2 cellular contexts compared by ENCODE assay signal in genomic region chr9:125644819-125645507, GRCh38.
TF ChIP-seq lines count a peak whose summit lies in the region.

No MANE protein-coding gene starts in this region.

TF ChIP-seq in WTC11, 78 proteins besides CTCF, POLR2A, EP300 and RAD21 (continued from another document):
- TF ChIP-seq CREM (CRISPR knock-in tag; IDR thresholded peaks at IDR 0.05) (no peak), ZNF232 (CRISPR knock-in tag; IDR thresholded peaks at IDR 0.05) (no peak), EMX1 (CRISPR knock-in tag; IDR thresholded peaks at IDR 0.05) (no peak), ZNF317 (CRISPR knock-in tag; IDR thresholded peaks at IDR 0.05; ENCODE audit: borderline replicate concordance, low read depth) (no peak), NFYB (CRISPR knock-in tag; conservative IDR thresholded peaks at IDR 0.05; ENCODE audit: low read depth) (no peak), FOXJ3 (CRISPR knock-in tag; IDR thresholded peaks at IDR 0.05; ENCODE audit: borderline replicate concordance) (no peak), JUN (CRISPR knock-in tag; IDR thresholded peaks at IDR 0.05) (no peak), ATF1 (CRISPR knock-in tag; IDR thresholded peaks at IDR 0.05) (no peak), ZSCAN18 (CRISPR knock-in tag; IDR thresholded peaks at IDR 0.05) (no peak), ZNF396 (CRISPR knock-in tag; IDR thresholded peaks at IDR 0.05; ENCODE audit: borderline replicate concordance) (no peak)

TF ChIP-seq in SK-N-SH treated with all-trans-retinoic acid at 6 μM for 48 hours, 23 proteins besides CTCF, POLR2A, EP300 and RAD21 (continued from another document):
- no peak for TF ChIP-seq TSHZ2 (CRISPR knock-in tag; IDR thresholded peaks at IDR 0.05)
- TF ChIP-seq ZNF565 (CRISPR knock-in tag; conservative IDR thresholded peaks at IDR 0.05; ENCODE audit: low read depth) = no peak
- TF ChIP-seq SNAI2 (CRISPR knock-in tag; IDR thresholded peaks at IDR 0.05) = no peak
- no peak for TF ChIP-seq ZNF70 (CRISPR knock-in tag; IDR thresholded peaks at IDR 0.05)
- no peak for TF ChIP-seq CSDC2 (CRISPR knock-in tag; IDR thresholded peaks at IDR 0.05)
TF ChIP-seq in SK-N-SH treated with all-trans-retinoic acid at 6 μM for 48 hours: peak in this region for 0.
